In genomic region chr3:78895528-78895927, GRCh38 we compare ENCODE assay signal across 2 cellular contexts.
TF ChIP-seq lines count a peak whose summit lies in the region.

No MANE protein-coding gene starts in this region.

TF ChIP-seq in SK-N-SH treated with all-trans-retinoic acid at 6 μM for 48 hours, 23 proteins besides CTCF, POLR2A, EP300 and RAD21:
- TF ChIP-seq CSRNP3 (CRISPR knock-in tag; IDR thresholded peaks at IDR 0.05) (no peak), GLIS3 (CRISPR knock-in tag; IDR thresholded peaks at IDR 0.05) (no peak), ZC3H10 (CRISPR knock-in tag; IDR thresholded peaks at IDR 0.05) (no peak), ESRRG (CRISPR knock-in tag; IDR thresholded peaks at IDR 0.05) (no peak), SNAI2 (CRISPR knock-in tag; IDR thresholded peaks at IDR 0.05) (no peak), RARB (CRISPR knock-in tag; IDR thresholded peaks at IDR 0.05) (no peak), PATZ1 (CRISPR knock-in tag; IDR thresholded peaks at IDR 0.05; ENCODE audit: borderline replicate concordance) (no peak), BACH2 (CRISPR knock-in tag; IDR thresholded peaks at IDR 0.05; ENCODE audit: borderline replicate concordance) (no peak), ZFP30 (CRISPR knock-in tag; IDR thresholded peaks at IDR 0.05) (no peak), ARNTL (CRISPR knock-in tag; IDR thresholded peaks at IDR 0.05; ENCODE audit: borderline replicate concordance, low read depth) (no peak), TCF4 (CRISPR knock-in tag; IDR thresholded peaks at IDR 0.05; ENCODE audit: borderline replicate concordance) (no peak), ZNF70 (CRISPR knock-in tag; IDR thresholded peaks at IDR 0.05) (no peak), ZNF8 (CRISPR knock-in tag; IDR thresholded peaks at IDR 0.05) (no peak), ISL1 (CRISPR knock-in tag; IDR thresholded peaks at IDR 0.05) (no peak), POU6F1 (CRISPR knock-in tag; IDR thresholded peaks at IDR 0.05; ENCODE audit: borderline replicate concordance, low read depth) (no peak)

TF ChIP-seq in H1, 55 proteins besides CTCF, POLR2A, EP300 and RAD21 (continued from another document):
- no peak for TF ChIP-seq KDM1A (IDR thresholded peaks at IDR 0.05; ENCODE audit: borderline replicate concordance, low read length)
- TF ChIP-seq KDM5A (IDR thresholded peaks at IDR 0.05; ENCODE audit: low read length): no peak
- no peak for TF ChIP-seq POU5F1 (IDR thresholded peaks at IDR 0.05; ENCODE audit: low read depth, low read length)
- TF ChIP-seq CBX8 (IDR thresholded peaks at IDR 0.05; ENCODE audit: borderline replicate concordance, low read depth, low read length): no peak
- TF ChIP-seq YY1 (IDR thresholded peaks at IDR 0.05; ENCODE audit: low read depth, low read length): no peak
- no peak for TF ChIP-seq TEAD4 (IDR thresholded peaks at IDR 0.05; ENCODE audit: low read depth, low read length)
- no peak for TF ChIP-seq ATF3 (IDR thresholded peaks at IDR 0.05; ENCODE audit: insufficient read depth, low read depth, low read length)
- no peak for TF ChIP-seq NRF1 (IDR thresholded peaks at IDR 0.05; ENCODE audit: low read depth, low read length)
- no peak for TF ChIP-seq RFX5 (IDR thresholded peaks at IDR 0.05; ENCODE audit: borderline replicate concordance, low read depth, low read length)
- no peak for TF ChIP-seq BCL11A (IDR thresholded peaks at IDR 0.05; ENCODE audit: low read depth in 2 of 2, low read length in 2 of 2)
- TF ChIP-seq NANOG (IDR thresholded peaks at IDR 0.05; ENCODE audit: insufficient read depth, low read depth, low read length, poor library complexity, severe bottlenecking): no peak
- no peak for TF ChIP-seq CHD2 (IDR thresholded peaks at IDR 0.05; ENCODE audit: low read length)
- no peak for TF ChIP-seq TCF12 (IDR thresholded peaks at IDR 0.05; ENCODE audit: low read depth, low read length)
